ENCODE assay signal across 11 cellular contexts in the genomic region with DNA sequence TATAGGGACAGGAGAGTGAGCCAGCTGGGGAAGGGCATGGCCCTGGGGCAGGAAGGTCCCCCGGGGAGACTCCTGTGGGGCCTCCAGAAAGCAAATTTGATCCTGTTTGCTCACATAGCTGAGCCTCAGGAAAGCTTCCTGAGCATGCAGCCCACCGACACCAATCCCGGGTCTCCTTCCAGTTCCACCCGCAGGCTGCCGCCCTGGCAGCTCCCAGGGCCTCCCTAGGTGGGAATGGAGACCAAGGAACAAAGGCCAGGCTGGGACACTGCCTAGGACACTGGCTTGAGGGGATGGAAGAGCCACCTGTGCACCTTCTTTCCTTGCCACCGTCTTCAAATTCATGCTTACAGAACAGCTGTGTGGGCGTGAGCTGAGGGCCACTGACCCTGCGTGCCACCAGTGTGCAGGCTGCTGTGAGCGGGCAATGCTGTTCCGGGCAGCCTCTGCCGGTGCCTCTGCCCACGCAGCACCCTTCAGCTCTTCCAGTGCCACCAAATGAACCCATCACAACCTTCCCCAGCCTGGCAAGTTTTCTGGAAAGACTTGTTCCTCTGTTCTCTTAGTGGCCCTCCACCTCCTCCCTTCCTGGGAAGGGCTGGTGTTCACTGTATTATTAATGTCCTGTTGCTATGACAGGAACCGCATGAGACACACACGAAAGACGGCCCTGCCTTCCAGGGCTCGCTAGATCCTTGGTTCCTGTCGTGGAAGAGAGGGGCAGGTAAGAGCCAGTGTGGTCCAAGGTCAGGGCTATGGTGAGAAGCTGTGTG. TPM values are rescaled to one million over a fixed set of nuclear protein-coding genes. Genes with fewer than 3 reads are reported as not detected.
DNase-seq lines count a peak whose midpoint lies in the region; ATAC-seq, FAIRE-seq and TF ChIP-seq lines count a peak whose summit lies in the region.
"Had no signal": no experiment of that assay in that cellular context is flagged by ENCODE, and none has a peak within 500 bp of the region (broad histone marks: within the 10 kb centered on the region; RNA-seq: fewer than 3 reads in every experiment).

No MANE protein-coding gene starts in this region.

- H2AFZ ChIP-seq in HepG2 (ENCODE audit: low read length), result no peak overlapping the region

- H3K27me3 ChIP-seq in right lobe of liver (no peaks in the 10 kb centered on the region), HepG2 (ENCODE audit: control insufficient read depth in 1 of 2, insufficient read depth in 2 of 2, low read length in 2 of 2) (no peaks in the 10 kb centered on the region), left lung (no peaks in the 10 kb centered on the region), upper lobe of left lung (no peaks in the 10 kb centered on the region)

- H3K79me2 ChIP-seq in HepG2 (ENCODE audit: insufficient read depth, low read length), result no peaks in the 10 kb centered on the region

- CTCF ChIA-PET in HepG2 (lab: Yijun Ruan, JAX; ENCODE audit: low intra/inter-chr PET ratio, low total read pairs), result no interaction called here

- no peak overlapping the region for H3K4me2 ChIP-seq in HepG2 (ENCODE audit: low read depth, low read length)

- no peaks in the 10 kb centered on the region for H4K20me1 ChIP-seq in HepG2 (ENCODE audit: insufficient read depth, low read length)

- no peaks in the 10 kb centered on the region for H3K9me3 ChIP-seq in right lobe of liver
- H3K9me3 ChIP-seq in HepG2 (ENCODE audit: low read length), result no peaks in the 10 kb centered on the region
- H3K9me3 ChIP-seq in left lung, result no peaks in the 10 kb centered on the region
- H3K9me3 ChIP-seq in upper lobe of left lung, result no peaks in the 10 kb centered on the region

- no peak for TF ChIP-seq RAD21 in HepG2 (CRISPR knock-in tag; IDR thresholded peaks at IDR 0.05)

- H3K4me3 ChIP-seq in right lobe of liver, result no peak overlapping the region
- no peak overlapping the region; a peak in 1 of 6 replicates for H3K4me3 ChIP-seq in HepG2 (replicated peaks in 1 of 3; ENCODE audit: insufficient read depth in 1 of 3, low read depth in 2 of 3, low read length in 3 of 3)
- no peak overlapping the region for H3K4me3 ChIP-seq in left lung
- no peak overlapping the region for H3K4me3 ChIP-seq in upper lobe of left lung

- H3K36me3 ChIP-seq in right lobe of liver, result no peaks in the 10 kb centered on the region
- no peaks in the 10 kb centered on the region for H3K36me3 ChIP-seq in HepG2 (replicated peaks in 1 of 2; ENCODE audit: control insufficient read depth in 1 of 2, insufficient read depth in 2 of 2, low read length in 2 of 2)
- H3K36me3 ChIP-seq in left lung, result no peaks in the 10 kb centered on the region
- no peaks in the 10 kb centered on the region for H3K36me3 ChIP-seq in upper lobe of left lung

- DNase-seq in right lobe of liver (peak in 1 of 3 donors; percentile 66), HepG2 (ENCODE audit: low spot score) (no peak), NCI-H69 (lab: John Stamatoyannopoulos, UW) (peak; percentile 73), left lung (no peak), upper lobe of left lung (peak; percentile 59 to 66), inferior parietal cortex (ENCODE audit: extremely low spot score) (no peak), AG08395 (ENCODE audit: low spot score) (no peak)
- DNase-seq: NCI-H82 had no signal

- no TSS peak for BruUV-seq in HepG2 (replicated peaks; lab: Mats Ljungman, UMichigan)

- in situ Hi-C loops in HepG2 (cut with HindIII; ENCODE audit: extremely low pct_ligation_motif_present, low pct_unique_long_range_greater_than_20kb), result loop anchor here (5.0 kb wide), 1 partner anchor 54 kb away; a partner anchor contains a TSS

- H3K27ac ChIP-seq in right lobe of liver (no peak overlapping the region), HepG2 (ENCODE audit: extremely low read length, insufficient read depth, low read length) (no peak overlapping the region), left lung (peak overlapping the region; percentile 33 to 48), upper lobe of left lung (peak overlapping the region; percentile 4 to 48 (median 28))
- H3K27ac ChIP-seq: HL-60 had no signal

- TF ChIP-seq EP300 in HepG2 (IDR thresholded peaks at IDR 0.05; ENCODE audit: low read depth in 2 of 2, low read length in 2 of 2), result no peak
- no peak for TF ChIP-seq EP300 in HepG2 (CRISPR knock-in tag; IDR thresholded peaks at IDR 0.05; ENCODE audit: borderline replicate concordance)
- TF ChIP-seq EP300 in upper lobe of left lung (IDR thresholded peaks at IDR 0.05), result peak in 2 of 4 donors; percentile 41 to 42

- no peak overlapping the region for H3K9ac ChIP-seq in HepG2 (ENCODE audit: insufficient read depth, low read depth, low read length)

- POLR2A ChIA-PET in HepG2 (lab: Yijun Ruan, JAX), result no interaction called here

- H3K4me1 ChIP-seq in right lobe of liver (peaks cover 0 to 19% (median 5%) of the 10 kb centered on the region in 4 donors), HepG2 (ENCODE audit: insufficient read depth, low read length) (peaks cover 62% of the 10 kb centered on the region), left lung (peaks cover 4 to 24% of the 10 kb centered on the region in 2 donors), upper lobe of left lung (peaks cover 6 to 40% (median 27%) of the 10 kb centered on the region in 4 donors)

- 54% methylated on average over 10 of the region's 17 CpGs for WGBS in right lobe of liver (ENCODE audit: insufficient coverage, low coverage, low lambda C conversion rate, missing lambda C conversion rate)
- 61% methylated on average over 16 of the region's 17 CpGs for WGBS in HepG2 (ENCODE audit: low lambda C conversion rate)
- 54 to 63% methylated on average over 17 of the region's 17 CpGs for WGBS in upper lobe of left lung, 2 donors

- TF ChIP-seq CTCF in right lobe of liver (IDR thresholded peaks at IDR 0.05), result no peak
- no peak for TF ChIP-seq CTCF in HepG2 (CRISPR knock-in tag; IDR thresholded peaks at IDR 0.05)
- TF ChIP-seq CTCF in left lung (IDR thresholded peaks at IDR 0.05), result no peak
- no peak for TF ChIP-seq CTCF in upper lobe of left lung (IDR thresholded peaks at IDR 0.05)

- TF ChIP-seq POLR2A in right lobe of liver (IDR thresholded peaks at IDR 0.05) (no peak), HepG2 (IDR thresholded peaks at IDR 0.05; ENCODE audit: insufficient read depth in 1 of 2, low read depth in 2 of 2, low read length in 2 of 2) (no peak), upper lobe of left lung (IDR thresholded peaks at IDR 0.05) (peak in 1 of 4 donors; percentile 8)

- intact Hi-C loops in right lobe of liver (cut with DNase I), result no loop called here
- intact Hi-C loops in HepG2 (cut with micrococcal nuclease; ENCODE audit: unreplicated experiment), result no loop called here
- intact Hi-C loops in left lung (cut with DNase I), result no loop called here

- ATAC-seq in right lobe of liver, result peak in 3 of 4 donors; percentile 10 to 68 (median 45)
- no peak for ATAC-seq in HepG2
- ATAC-seq in left lung, result peak; percentile 62
- ATAC-seq in upper lobe of left lung (ENCODE audit: low FRiP score in 2 of 2), result peak; percentile 6 to 63
- ATAC-seq in GM18520 (IDR thresholded peaks at IDR 0.05; ENCODE audit: unreplicated experiment), result no peak
- ATAC-seq: CD8-positive, alpha-beta T cell had no signal

- FAIRE-seq in HepG2 (lab: Jason Lieb, UNC), result no peak

TF ChIP-seq in HepG2, 621 proteins besides CTCF, POLR2A, EP300 and RAD21:
- TF ChIP-seq SRY (CRISPR knock-in tag; IDR thresholded peaks at IDR 0.05) (no peak), ZNF34 (CRISPR knock-in tag; IDR thresholded peaks at IDR 0.05; ENCODE audit: borderline replicate concordance) (no peak), SETDB1 (CRISPR knock-in tag; IDR thresholded peaks at IDR 0.05; ENCODE audit: borderline replicate concordance) (no peak)

RNA-seq across cellular contexts. Expression of a gene that starts 53.6 kb away (rescaled TPM):
- 10 to 100 TPM; 14.6 to 23.6 (median 17.5) TPM for total RNA-seq in right lobe of liver
- total RNA-seq in HepG2 (2016; rRNA removed; fragmentation: Illumina TruSeq; extraction: Trizol), result 39.3 and 59.0 TPM in 2 replicates
- 2.3 and 3.6 TPM in 2 replicates for total RNA-seq in HepG2 (2016; cell fraction: cytosol; rRNA removed; fragmentation: Illumina TruSeq; extraction: Trizol; ENCODE audit: low read depth)
- 39.7 and 56.7 TPM in 2 replicates for total RNA-seq in HepG2 (2016; cell fraction: insoluble cytoplasmic fraction; rRNA removed; fragmentation: Illumina TruSeq; extraction: Trizol)
- 10.1 and 13.7 TPM in 2 replicates for total RNA-seq in HepG2 (2016; cell fraction: membrane; rRNA removed; fragmentation: Illumina TruSeq; extraction: Trizol)
- 22.6 and 23.2 TPM in 2 replicates for total RNA-seq in HepG2 (2016; cell fraction: nucleus; rRNA removed; fragmentation: Illumina TruSeq; extraction: Trizol)
- 19.4 and 24.3 TPM in 2 replicates for polyA plus RNA-seq in HepG2 (2011; rRNA removed)
- 12.3 and 17.8 TPM in 2 replicates for polyA plus RNA-seq in HepG2 (2011; cell fraction: cytosol; rRNA removed)
- 8.4 and 8.6 TPM in 2 replicates for polyA plus RNA-seq in HepG2 (2011; cell fraction: nucleus; rRNA removed)
- 17.3 and 26.9 TPM in 2 replicates for polyA plus RNA-seq in HepG2 (2012)
- 1.1 and 1.2 TPM in 2 replicates for polyA plus RNA-seq in HepG2 (2016; cell fraction: cytosol; fragmentation: Illumina TruSeq; extraction: Trizol; ENCODE audit: low read depth)
- polyA plus RNA-seq in HepG2 (2016; cell fraction: insoluble cytoplasmic fraction; fragmentation: Illumina TruSeq; extraction: Trizol; ENCODE audit: low read depth), result 54.1 and 54.3 TPM in 2 replicates
- polyA plus RNA-seq in HepG2 (2016; cell fraction: membrane; fragmentation: Illumina TruSeq; extraction: Trizol; ENCODE audit: low read depth), result 4.5 and 5.6 TPM in 2 replicates
- polyA plus RNA-seq in HepG2 (2016; cell fraction: nucleus; fragmentation: Illumina TruSeq; extraction: Trizol; ENCODE audit: insufficient read depth, low read depth), result 27.5 and 28.4 TPM in 2 replicates
- polyA minus RNA-seq in HepG2 (2011; rRNA and poly(A)+ RNA removed; ENCODE audit: low replicate concordance), result 11.0 and 11.5 TPM in 2 replicates
- 28.0 and 28.4 TPM in 2 replicates for polyA minus RNA-seq in HepG2 (2011; cell fraction: cytosol; rRNA and poly(A)+ RNA removed)
- 17.9 and 19.4 TPM in 2 replicates for polyA minus RNA-seq in HepG2 (2011; cell fraction: nucleus; rRNA and poly(A)+ RNA removed)
- 10 to 100 TPM; 43.2 to 48.2 TPM for total RNA-seq in left lung
- 10 to 100 TPM; 39.8 to 71.4 (median 40.8) TPM for total RNA-seq in upper lobe of left lung

Comparison
In these comparisons a context has a peak if more than half of its experiments do, and no peak if none do; other contexts are left out.
1. ATAC-seq: peak in right lobe of liver (3 of 4), left lung (single experiment) and upper lobe of left lung (2 of 2); none in HepG2 (single experiment) and GM18520 (single experiment).
2. DNase-seq: peak in NCI-H69 (single experiment) and upper lobe of left lung (2 of 2); none in HepG2 (single experiment), left lung (0 of 2), inferior parietal cortex (single experiment) and AG08395 (single experiment).
3. H3K27ac ChIP-seq: peak in left lung (2 of 2) and upper lobe of left lung (4 of 4); none in right lobe of liver (0 of 3) and HepG2 (single experiment).